19 cellular contexts compared by ENCODE assay signal in the genomic region with DNA sequence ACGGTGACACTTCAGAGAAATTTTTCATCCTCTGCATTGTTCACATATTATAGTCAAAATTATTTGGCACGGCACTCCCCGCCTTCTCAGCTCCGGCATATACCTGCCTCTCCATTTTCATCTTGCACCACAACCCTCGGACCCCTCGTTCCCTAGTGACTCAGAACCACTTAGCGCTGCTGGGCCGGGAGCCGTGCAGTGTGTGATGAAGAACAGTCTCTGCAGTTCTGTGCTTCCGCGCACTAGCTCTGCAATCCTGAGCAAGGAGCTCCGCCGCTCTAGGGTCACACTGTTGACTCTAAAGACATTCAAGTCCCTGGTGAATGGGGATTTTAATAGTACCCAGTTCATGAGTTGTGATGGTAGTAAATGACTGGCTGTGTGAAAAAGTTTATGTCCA.
"Had no signal": no experiment of that assay in that cellular context is flagged by ENCODE, and none has a peak within 500 bp of the region (broad histone marks: within the 10 kb centered on the region; RNA-seq: fewer than 3 reads in every experiment).

No MANE protein-coding gene starts in this region.

- H3K4me1 ChIP-seq: esophagus squamous epithelium, gastroesophageal sphincter had no signal

- H3K36me3 ChIP-seq: brain microvascular endothelial cell, esophagus squamous epithelium, gastroesophageal sphincter, WERI-Rb-1 had no signal

- ATAC-seq: effector memory CD8-positive, alpha-beta T cell; gastroesophageal sphincter; T-helper 17 cell had no signal

- H3K4me3 ChIP-seq: coronary artery, dorsolateral prefrontal cortex, esophagus squamous epithelium, gastroesophageal sphincter had no signal

- H3K9me3 ChIP-seq: esophagus squamous epithelium, gastroesophageal sphincter had no signal

- H3K27ac ChIP-seq: brain microvascular endothelial cell, coronary artery, dorsolateral prefrontal cortex, esophagus squamous epithelium, gastroesophageal sphincter, WERI-Rb-1 had no signal

- H3K27me3 ChIP-seq: brain microvascular endothelial cell had no signal

- FAIRE-seq: astrocyte, bronchial epithelial cell had no signal

- DNase-seq: activated CD4-positive, CD25-positive, alpha-beta regulatory T cell; activated CD4-positive, CD25-positive, alpha-beta regulatory T cell treated with anti-CD3 and anti-CD28 coated beads, Interleukin-2, amount 50 U/mL, for 72 hours; activated effector memory CD4-positive, alpha-beta T cell treated with Interleukin-2 at 50 U/mL for 16 hours; activated gamma-delta T cell treated with Interleukin-2 at 50 U/mL for 16 hours; activated T-cell treated with anti-CD3 and anti-CD28 coated beads, Interleukin-2, amount 50 U/mL, for 4 hours; amniotic stem cell; brain microvascular endothelial cell; dorsolateral prefrontal cortex; effector CD4-positive, alpha-beta T cell; esophagus squamous epithelium; foreskin melanocyte; T-helper 17 cell; T1000 had no signal
